Comparison of ENCODE assay signal across 15 cellular contexts in genomic region chr3:172002512-172003078, GRCh38. TPM values are rescaled to one million over a fixed set of nuclear protein-coding genes. Genes with fewer than 3 reads are reported as not detected.
A peak's percentile ranks its signal among the peaks of the same experiment; 100 is the strongest.
DNase-seq lines count a peak whose midpoint lies in the region; ATAC-seq, FAIRE-seq and TF ChIP-seq lines count a peak whose summit lies in the region.
"Had no signal": no experiment of that assay in that cellular context is flagged by ENCODE, and none has a peak within 500 bp of the region (broad histone marks: within the 10 kb centered on the region; RNA-seq: fewer than 3 reads in every experiment).

No MANE protein-coding gene starts in this region.

- H3K27ac Mint-ChIP-seq in activated CD8-positive, alpha-beta T cell treated with anti-CD3 and anti-CD28 coated beads for 36 hours, result no peak overlapping the region

- no peaks in the 10 kb centered on the region for H4K20me1 ChIP-seq in HepG2 (ENCODE audit: insufficient read depth, low read length)

- intact Hi-C loops in HepG2 (cut with micrococcal nuclease; ENCODE audit: unreplicated experiment), result no loop called here
- intact Hi-C loops in right lobe of liver (cut with DNase I), result no loop called here
- intact Hi-C loops in activated CD8-positive, alpha-beta T cell treated with anti-CD3 and anti-CD28 coated beads for 36 hours (cut with micrococcal nuclease), result no loop called here

- CTCF ChIA-PET in HepG2 (lab: Yijun Ruan, JAX; ENCODE audit: low intra/inter-chr PET ratio, low total read pairs), result no interaction called here
- CTCF ChIA-PET in activated CD8-positive, alpha-beta T cell treated with anti-CD3 and anti-CD28 coated beads for 36 hours (lab: Charles Lee), result no interaction called here

- in situ Hi-C loops in HepG2 (cut with HindIII; ENCODE audit: extremely low pct_ligation_motif_present, low pct_unique_long_range_greater_than_20kb), result no loop called here
- in situ Hi-C loops in astrocyte of the spinal cord (cut with HindIII; ENCODE audit: low sequenced_read_pairs), result no loop called here

- H3K79me2 ChIP-seq in HepG2 (ENCODE audit: insufficient read depth, low read length), result no peaks in the 10 kb centered on the region

- BruUV-seq in HepG2 (replicated peaks; lab: Mats Ljungman, UMichigan), result no TSS peak

- H3K9me3 Mint-ChIP-seq in activated CD8-positive, alpha-beta T cell treated with anti-CD3 and anti-CD28 coated beads for 36 hours, result no peaks in the 10 kb centered on the region

- no peak for TF ChIP-seq RAD21 in HepG2 (CRISPR knock-in tag; IDR thresholded peaks at IDR 0.05)

- H3K4me3 ChIP-seq in HepG2 (replicated peaks in 1 of 3; ENCODE audit: insufficient read depth in 1 of 3, low read depth in 2 of 3, low read length in 3 of 3) (no peak overlapping the region), right lobe of liver (no peak overlapping the region), astrocyte of the spinal cord (ENCODE audit: low read depth, low read length) (no peak overlapping the region)

- H3K4me1 ChIP-seq in HepG2 (ENCODE audit: insufficient read depth, low read length) (peaks cover 49% of the 10 kb centered on the region), right lobe of liver (peaks cover 0 to 2% (median 0%) of the 10 kb centered on the region in 4 donors)

- H3K27me3 ChIP-seq in HepG2 (ENCODE audit: control insufficient read depth in 1 of 2, insufficient read depth in 2 of 2, low read length in 2 of 2) (no peaks in the 10 kb centered on the region), right lobe of liver (no peaks in the 10 kb centered on the region)

- no peak overlapping the region for H3K9ac ChIP-seq in HepG2 (ENCODE audit: insufficient read depth, low read depth, low read length)

- DNase-seq in HepG2 (ENCODE audit: low spot score) (no peak), right lobe of liver (no peak), astrocyte of the spinal cord (ENCODE audit: low read depth, low spot score) (peak; percentile 15), AG08396 (ENCODE audit: low spot score) (no peak)
- DNase-seq in activated CD8-positive, alpha-beta T cell treated with anti-CD3 and anti-CD28 coated beads for 36 hours, result no peak
- no peak for DNase-seq in stimulated activated CD4-positive, alpha-beta T cell treated with anti-CD3 and anti-CD28 coated beads, Interleukin-12 subunit alpha, Interleukin-12 subunit beta, amount 100 ng/mL, for 4 hours
- DNase-seq: C1 segment of cervical spinal cord, NCI-H1092, NCI-H2107, NCI-H748 treated with DMSO at 0.1 percent for 48 hours, SHP77 had no signal

- H3K27ac ChIP-seq in HepG2 (ENCODE audit: extremely low read length, insufficient read depth, low read length), result peak overlapping the region; percentile 39
- no peak overlapping the region for H3K27ac ChIP-seq in right lobe of liver
- H3K27ac ChIP-seq: 22Rv1 had no signal

- FAIRE-seq in HepG2 (lab: Jason Lieb, UNC), result no peak
- FAIRE-seq in islet of Langerhans (lab: Jason Lieb, UNC), result peak; percentile 24
- FAIRE-seq: RCC 7860 had no signal

- TF ChIP-seq POLR2A in HepG2 (IDR thresholded peaks at IDR 0.05; ENCODE audit: insufficient read depth in 1 of 2, low read depth in 2 of 2, low read length in 2 of 2), result no peak
- no peak for TF ChIP-seq POLR2A in right lobe of liver (IDR thresholded peaks at IDR 0.05)

- no peak overlapping the region for H2AFZ ChIP-seq in HepG2 (ENCODE audit: low read length)

- H3K27me3 Mint-ChIP-seq in activated CD8-positive, alpha-beta T cell treated with anti-CD3 and anti-CD28 coated beads for 36 hours, result no peaks in the 10 kb centered on the region

- H3K9me3 ChIP-seq in HepG2 (ENCODE audit: low read length), result no peaks in the 10 kb centered on the region
- H3K9me3 ChIP-seq in right lobe of liver, result no peaks in the 10 kb centered on the region

- WGBS in HepG2 (ENCODE audit: low lambda C conversion rate), result 33% methylated on average over 4 of the region's 4 CpGs
- 43% methylated on average over 4 of the region's 4 CpGs for WGBS in right lobe of liver (ENCODE audit: insufficient coverage, low coverage, low lambda C conversion rate, missing lambda C conversion rate)

- H3K4me2 ChIP-seq in HepG2 (ENCODE audit: low read depth, low read length), result 0 out of 2 replicates have a peak overlapping the region, but pooled peaks have one; percentile 8

- TF ChIP-seq EP300 in HepG2 (IDR thresholded peaks at IDR 0.05; ENCODE audit: low read depth in 2 of 2, low read length in 2 of 2) (no peak), HepG2 (CRISPR knock-in tag; IDR thresholded peaks at IDR 0.05; ENCODE audit: borderline replicate concordance) (no peak)

- ATAC-seq in HepG2 (no peak), right lobe of liver (no peak), GM21526 (IDR thresholded peaks at IDR 0.05; ENCODE audit: low FRiP score, unreplicated experiment) (no peak)
- no peak for ATAC-seq in activated CD8-positive, alpha-beta T cell treated with anti-CD3 and anti-CD28 coated beads for 36 hours

- POLR2A ChIA-PET in HepG2 (lab: Yijun Ruan, JAX), result interaction anchor here (0.9 to 2.0 kb wide), 4 partner anchors 10 to 161 kb away, joined by 3 to 6 read pairs (median 6); no protein-coding TSS in a partner anchor
- POLR2A ChIA-PET in activated CD8-positive, alpha-beta T cell treated with anti-CD3 and anti-CD28 coated beads for 36 hours (lab: Charles Lee), result no interaction called here

- H3K36me3 Mint-ChIP-seq in activated CD8-positive, alpha-beta T cell treated with anti-CD3 and anti-CD28 coated beads for 36 hours (ENCODE audit: low read depth), result no peaks in the 10 kb centered on the region

- TF ChIP-seq CTCF in HepG2 (CRISPR knock-in tag; IDR thresholded peaks at IDR 0.05), result no peak
- TF ChIP-seq CTCF in right lobe of liver (IDR thresholded peaks at IDR 0.05), result no peak
- no peak for TF ChIP-seq CTCF in astrocyte of the spinal cord (IDR thresholded peaks at IDR 0.05; ENCODE audit: low read depth, low read length)
- no peak for TF ChIP-seq CTCF in activated CD8-positive, alpha-beta T cell treated with anti-CD3 and anti-CD28 coated beads for 36 hours (IDR thresholded peaks at IDR 0.05)

- no peaks in the 10 kb centered on the region for H3K4me1 Mint-ChIP-seq in activated CD8-positive, alpha-beta T cell treated with anti-CD3 and anti-CD28 coated beads for 36 hours (ENCODE audit: low read depth)

- H3K4me3 Mint-ChIP-seq in activated CD8-positive, alpha-beta T cell treated with anti-CD3 and anti-CD28 coated beads for 36 hours, result no peak overlapping the region

- no peaks in the 10 kb centered on the region for H3K36me3 ChIP-seq in HepG2 (replicated peaks in 1 of 2; ENCODE audit: control insufficient read depth in 1 of 2, insufficient read depth in 2 of 2, low read length in 2 of 2)
- H3K36me3 ChIP-seq in right lobe of liver, result no peaks in the 10 kb centered on the region

TF ChIP-seq in HepG2, 621 proteins besides CTCF, POLR2A, EP300 and RAD21:
- TF ChIP-seq GTF2F1 (IDR thresholded peaks at IDR 0.05; ENCODE audit: low read length), result no peak
- TF ChIP-seq SOX5 (CRISPR knock-in tag; IDR thresholded peaks at IDR 0.05; ENCODE audit: borderline replicate concordance), result peak; percentile 7; the same call in 1 of the 2 replicates

RNA-seq across cellular contexts. Expression of gene FNDC3B, which starts 36.8 kb away (rescaled TPM):
- total RNA-seq in HepG2 (2016; rRNA removed; fragmentation: Illumina TruSeq; extraction: Trizol) (103 and 110 TPM in 2 replicates), right lobe of liver (100 to 1,000 TPM in 1 of 6 experiments, 10 to 100 TPM in 5; 40.2 to 184 (median 63.5) TPM)
- total RNA-seq in HepG2 (2016; cell fraction: cytosol; rRNA removed; fragmentation: Illumina TruSeq; extraction: Trizol; ENCODE audit: low read depth), result 133 and 147 TPM in 2 replicates
- 93.9 TPM in 2 replicates for total RNA-seq in HepG2 (2016; cell fraction: insoluble cytoplasmic fraction; rRNA removed; fragmentation: Illumina TruSeq; extraction: Trizol)
- 73.4 and 76.7 TPM in 2 replicates for total RNA-seq in HepG2 (2016; cell fraction: membrane; rRNA removed; fragmentation: Illumina TruSeq; extraction: Trizol)
- 222 and 239 TPM in 2 replicates for total RNA-seq in HepG2 (2016; cell fraction: nucleus; rRNA removed; fragmentation: Illumina TruSeq; extraction: Trizol)
- 74.8 and 82.8 TPM in 2 replicates for polyA plus RNA-seq in HepG2 (2011; rRNA removed)
- 26.6 and 44.0 TPM in 2 replicates for polyA plus RNA-seq in HepG2 (2011; cell fraction: cytosol; rRNA removed)
- 159 and 177 TPM in 2 replicates for polyA plus RNA-seq in HepG2 (2011; cell fraction: nucleus; rRNA removed)
- polyA plus RNA-seq in HepG2 (2012), result 100 and 116 TPM in 2 replicates
- 18.9 and 23.3 TPM in 2 replicates for polyA plus RNA-seq in HepG2 (2016; cell fraction: cytosol; fragmentation: Illumina TruSeq; extraction: Trizol; ENCODE audit: low read depth)
- 71.0 and 74.2 TPM in 2 replicates for polyA plus RNA-seq in HepG2 (2016; cell fraction: insoluble cytoplasmic fraction; fragmentation: Illumina TruSeq; extraction: Trizol; ENCODE audit: low read depth)
- 23.8 and 25.2 TPM in 2 replicates for polyA plus RNA-seq in HepG2 (2016; cell fraction: membrane; fragmentation: Illumina TruSeq; extraction: Trizol; ENCODE audit: low read depth)
- polyA plus RNA-seq in HepG2 (2016; cell fraction: nucleus; fragmentation: Illumina TruSeq; extraction: Trizol; ENCODE audit: insufficient read depth, low read depth), result 67.2 and 72.5 TPM in 2 replicates
- polyA minus RNA-seq in HepG2 (2011; rRNA and poly(A)+ RNA removed; ENCODE audit: low replicate concordance), result 83.1 and 705 TPM in 2 replicates
- 129 and 146 TPM in 2 replicates for polyA minus RNA-seq in HepG2 (2011; cell fraction: cytosol; rRNA and poly(A)+ RNA removed)
- 1,231 and 1,245 TPM in 2 replicates for polyA minus RNA-seq in HepG2 (2011; cell fraction: nucleus; rRNA and poly(A)+ RNA removed)
- 10 to 100 TPM; 10.6 to 12.0 TPM for total RNA-seq in activated CD8-positive, alpha-beta T cell treated with anti-CD3 and anti-CD28 coated beads for 36 hours
